Comparison of ENCODE assay signal across 25 cellular contexts in the genomic region with DNA sequence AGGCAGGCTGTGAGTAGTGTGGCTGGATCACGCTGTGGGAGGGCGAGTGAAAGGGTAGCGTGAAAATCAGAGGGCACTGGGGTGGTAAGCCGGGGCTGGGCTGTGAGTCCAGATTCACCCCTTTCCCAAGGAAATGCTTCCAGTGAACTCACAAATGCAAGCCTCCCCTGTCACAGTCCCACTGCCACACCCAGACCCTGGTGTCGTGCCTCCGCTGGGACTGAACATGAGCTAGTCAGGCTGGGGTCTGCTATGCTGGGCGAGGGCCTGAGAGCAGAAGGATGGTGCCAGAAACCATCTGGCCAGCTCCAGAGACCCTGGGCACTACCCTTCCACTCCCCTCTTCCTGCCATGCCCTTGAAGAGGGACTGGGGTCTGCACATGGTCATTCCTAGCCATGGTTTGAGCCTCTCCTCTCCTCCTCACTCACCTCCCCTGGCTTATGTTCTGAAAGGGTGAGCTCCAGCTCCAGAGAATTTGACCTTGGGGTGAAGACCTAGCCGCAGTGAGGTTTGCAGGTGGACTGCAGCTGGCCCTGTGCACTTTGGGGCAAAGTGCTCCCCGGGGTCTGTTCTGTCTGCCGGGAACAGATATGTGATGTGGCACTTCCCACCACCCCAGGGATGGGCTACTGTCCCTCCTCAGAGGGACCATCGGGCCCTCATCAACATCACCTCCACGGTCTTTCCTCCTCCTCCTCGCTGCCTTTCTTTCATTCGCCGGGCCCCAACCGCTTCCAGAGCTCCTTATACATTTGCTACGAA.
"Had no signal": no experiment of that assay in that cellular context is flagged by ENCODE, and none has a peak within 500 bp of the region (broad histone marks: within the 10 kb centered on the region; RNA-seq: fewer than 3 reads in every experiment).

No MANE protein-coding gene starts in this region.

- H3K4me1 ChIP-seq: esophagus squamous epithelium, left lung, psoas muscle, stomach, thyroid gland, upper lobe of left lung had no signal

- H3K4me3 Mint-ChIP-seq: dendritic cell treated with granulocyte-macrophage colony-stimulating factor and Interleukin-4, amounts not matched to agents 40 ng/mL and 50 ng/mL, for 4 days; naive thymus-derived CD4-positive, alpha-beta T cell; nephron progenitor cell; stimulated activated effector memory CD8-positive, alpha-beta T cell treated with anti-CD3 and anti-CD28 coated beads, Interleukin-12 subunit alpha, Interleukin-12 subunit beta, amount 100 ng/mL, for 72 hours had no signal

- H3K9me3 Mint-ChIP-seq: dendritic cell treated with granulocyte-macrophage colony-stimulating factor and Interleukin-4, amounts not matched to agents 40 ng/mL and 50 ng/mL, for 4 days; stimulated activated effector memory CD8-positive, alpha-beta T cell treated with anti-CD3 and anti-CD28 coated beads, Interleukin-12 subunit alpha, Interleukin-12 subunit beta, amount 100 ng/mL, for 72 hours had no signal

- H3K4me3 ChIP-seq: esophagus squamous epithelium, heart right ventricle, left lung, ovary, psoas muscle, stomach, thyroid gland, upper lobe of left lung had no signal

- H3K27me3 Mint-ChIP-seq: dendritic cell treated with granulocyte-macrophage colony-stimulating factor and Interleukin-4, amounts not matched to agents 40 ng/mL and 50 ng/mL, for 4 days had no signal

- H3K9me3 ChIP-seq: esophagus squamous epithelium, heart right ventricle, left lung, ovary, psoas muscle, thyroid gland, upper lobe of left lung had no signal

- H3K36me3 Mint-ChIP-seq: naive thymus-derived CD4-positive, alpha-beta T cell; stimulated activated effector memory CD8-positive, alpha-beta T cell treated with anti-CD3 and anti-CD28 coated beads, Interleukin-12 subunit alpha, Interleukin-12 subunit beta, amount 100 ng/mL, for 72 hours had no signal

- H3K27ac Mint-ChIP-seq: dendritic cell treated with granulocyte-macrophage colony-stimulating factor and Interleukin-4, amounts not matched to agents 40 ng/mL and 50 ng/mL, for 4 days; naive thymus-derived CD4-positive, alpha-beta T cell; stimulated activated effector memory CD8-positive, alpha-beta T cell treated with anti-CD3 and anti-CD28 coated beads, Interleukin-12 subunit alpha, Interleukin-12 subunit beta, amount 100 ng/mL, for 72 hours had no signal

- H3K4me1 Mint-ChIP-seq: naive thymus-derived CD4-positive, alpha-beta T cell; stimulated activated effector memory CD8-positive, alpha-beta T cell treated with anti-CD3 and anti-CD28 coated beads, Interleukin-12 subunit alpha, Interleukin-12 subunit beta, amount 100 ng/mL, for 72 hours had no signal

- H3K27me3 ChIP-seq: esophagus squamous epithelium, ovary, stomach, thyroid gland, upper lobe of left lung had no signal

- H3K27ac ChIP-seq: esophagus squamous epithelium, heart right ventricle, left lung, ovary, psoas muscle, stomach, thyroid gland, upper lobe of left lung had no signal

- DNase-seq: effector CD8-positive, alpha-beta T cell; esophagus squamous epithelium; foreskin melanocyte; glutamatergic neuron; heart right ventricle; hippocampal formation; left cardiac atrium; left lung; mesendoderm; midbrain; naive thymus-derived CD4-positive, alpha-beta T cell; nephron progenitor cell; occipital lobe; ovary; psoas muscle; right cardiac atrium; small intestine; stimulated activated CD4-positive, alpha-beta T cell treated with anti-CD3 and anti-CD28 coated beads, Interleukin-2, amount 100 ng/mL, for 24 hours; stimulated activated CD4-positive, alpha-beta T cell treated with anti-CD3 and anti-CD28 coated beads, Interleukin-4, amount 100 ng/mL, for 24 hours; stimulated activated naive CD4-positive, alpha-beta T cell treated with Interleukin-2 at 50 U/mL for 16 hours; stomach; thyroid gland had no signal

- H3K36me3 ChIP-seq: esophagus squamous epithelium, heart right ventricle, left lung, ovary, stomach, thyroid gland, upper lobe of left lung had no signal
